In genomic region chr18:8876887-8877286, GRCh38 we compare ENCODE assay signal across 22 cellular contexts.
A peak's percentile ranks its signal among the peaks of the same experiment; 100 is the strongest.
DNase-seq lines count a peak whose midpoint lies in the region; ATAC-seq, FAIRE-seq and TF ChIP-seq lines count a peak whose summit lies in the region.
"Had no signal": no experiment of that assay in that cellular context is flagged by ENCODE, and none has a peak within 500 bp of the region (broad histone marks: within the 10 kb centered on the region; RNA-seq: fewer than 3 reads in every experiment).

No MANE protein-coding gene starts in this region.

- no peak overlapping the region for H3K9ac ChIP-seq in H1 (replicated peaks in 1 of 4; ENCODE audit: extremely low read depth in 1 of 4, low read depth in 3 of 4, low read length in 3 of 4)

- H3K27me3 ChIP-seq in H1 (replicated peaks in 1 of 4; ENCODE audit: control insufficient read depth in 3 of 4, extremely low read depth in 1 of 4, insufficient read depth in 3 of 4, low read length in 3 of 4) = no peaks in the 10 kb centered on the region
- H3K27me3 ChIP-seq: BE2C had no signal

- peaks cover 1 to 3% of the 10 kb centered on the region in 2 experiments; a peak in 3 of 4 replicates for H3K9me3 ChIP-seq in H1 (ENCODE audit: insufficient read depth in 2 of 2, low read depth in 1 of 2, low read length in 1 of 2)
- H3K9me3 ChIP-seq: BE2C had no signal

- TF ChIP-seq POLR2A in H1 (IDR thresholded peaks at IDR 0.05; ENCODE audit: control extremely low read depth in 1 of 2, low read depth in 2 of 2, low read length in 2 of 2) = no peak

- no peak overlapping the region for H3K4ac ChIP-seq in H1 (replicated peaks; ENCODE audit: insufficient read length, low read depth, low read length)

- no peaks in the 10 kb centered on the region for H4K20me1 ChIP-seq in H1 (replicated peaks in 1 of 2; ENCODE audit: control insufficient read depth in 1 of 2, insufficient read depth in 2 of 2, low read length in 2 of 2)

- no peak for TF ChIP-seq EP300 in H1 (IDR thresholded peaks at IDR 0.05; ENCODE audit: borderline replicate concordance in 1 of 2, low read depth in 2 of 2, low read length in 2 of 2)

- no peaks in the 10 kb centered on the region for H3K4me1 ChIP-seq in H1 (replicated peaks in 1 of 4; ENCODE audit: control insufficient read depth in 3 of 4, insufficient read depth in 4 of 4, low read length in 3 of 4)
- H3K4me1 ChIP-seq: BE2C had no signal

- H3K27ac ChIP-seq in H1 (ENCODE audit: low read depth, low read length) = no peak overlapping the region

- H2BK12ac ChIP-seq in H1 (ENCODE audit: low read depth, low read length) = no peak overlapping the region

- DNase-seq in NCI-H69 (lab: John Stamatoyannopoulos, UW) = peak; percentile 23
- DNase-seq in SW480 (ENCODE audit: low spot score) = peak; percentile 5
- no peak for DNase-seq in H1 (ENCODE audit: low read depth in 1 of 2, low spot score in 2 of 2)
- peak; percentile 41 for DNase-seq in kidney tubule cell (ENCODE audit: low spot score)
- no peak for DNase-seq in hepatic stellate cell (ENCODE audit: low spot score)
- no peak for DNase-seq in inferior parietal cortex (ENCODE audit: extremely low spot score)
- DNase-seq: ACHN; BE2C; C1 segment of cervical spinal cord; CD4-positive, CD25-positive, alpha-beta regulatory T cell; CD8-positive, alpha-beta memory T cell; COR-L47; DMS 273 treated with DMSO at 0.1 percent for 48 hours; DMS53; DND-41; EL; H9; KBM-7 had no signal

- no peak overlapping the region for H2BK5ac ChIP-seq in H1 (ENCODE audit: low read depth, low read length)

- no peak overlapping the region for H3K4me2 ChIP-seq in H1 (ENCODE audit: insufficient read depth in 1 of 2, low read depth in 2 of 2, low read length in 2 of 2)
- H3K4me2 ChIP-seq: GM23338 had no signal

- no peak overlapping the region for H3K23ac ChIP-seq in H1 (ENCODE audit: insufficient read length)

- H4K5ac ChIP-seq in H1 (ENCODE audit: insufficient read length, low read depth, low read length) = no peak overlapping the region

- H3K56ac ChIP-seq in H1 (replicated peaks; ENCODE audit: insufficient read length, low read depth, low read length) = no peak overlapping the region

- ATAC-seq in GM18511 (IDR thresholded peaks at IDR 0.05; ENCODE audit: unreplicated experiment) = no peak
- ATAC-seq: GM12878, GM23338 had no signal

- TF ChIP-seq CTCF in H1 (IDR thresholded peaks at IDR 0.05; ENCODE audit: control extremely low read depth in 1 of 3, insufficient read depth in 1 of 3, low read depth in 1 of 3, low read length in 3 of 3) = no peak

- no peak overlapping the region for H2BK120ac ChIP-seq in H1 (replicated peaks; ENCODE audit: low read depth, low read length)

- H3K4me3 ChIP-seq in H1 (ENCODE audit: extremely low read depth in 1 of 4, insufficient read depth in 2 of 4, low read depth in 3 of 4, low read length in 4 of 4) = no peak overlapping the region
- H3K4me3 ChIP-seq: GM12878, GM23338 had no signal

- no peaks in the 10 kb centered on the region for H3K79me2 ChIP-seq in H1 (ENCODE audit: control insufficient read depth in 1 of 2, insufficient read depth in 2 of 2, low read length in 2 of 2)

- no peak overlapping the region for H2AFZ ChIP-seq in H1 (ENCODE audit: low read length)
- H2AFZ ChIP-seq: GM23338 had no signal

- no peak overlapping the region for H3K18ac ChIP-seq in H1 (ENCODE audit: extremely low read depth, low read length)

- H2BK15ac ChIP-seq in H1 (ENCODE audit: low read length) = no peak overlapping the region

- no peaks in the 10 kb centered on the region for H3K79me1 ChIP-seq in H1 (ENCODE audit: low read depth, low read length)

- H3K14ac ChIP-seq in H1 (ENCODE audit: insufficient read length) = no peak overlapping the region

- no peak overlapping the region for H4K8ac ChIP-seq in H1 (ENCODE audit: extremely low read depth, insufficient read depth, low read length)

- 89% methylated on average over 5 of the region's 5 CpGs; no CpG with 5 or more reads in 1 of the 2 experiments for WGBS in H1 (ENCODE audit: extremely low coverage in 1 of 2, insufficient coverage in 1 of 2, insufficient read length in 1 of 2, insufficient replicate concordance in 2 of 2, low coverage in 1 of 2, low lambda C conversion rate in 2 of 2, missing lambda C conversion rate in 1 of 2), 2 experiments

- H2BK20ac ChIP-seq in H1 (ENCODE audit: low read length) = no peak overlapping the region

- TF ChIP-seq RAD21 in H1 (IDR thresholded peaks at IDR 0.05 in 1 of 2, conservative IDR thresholded peaks at IDR 0.05 in 1 of 2; ENCODE audit: low read depth in 2 of 2, low read length in 2 of 2) = no peak

- H3K23me2 ChIP-seq in H1 (ENCODE audit: low read depth, low read length) = no peaks in the 10 kb centered on the region; the same call in 1 of the 2 replicates

- no peak overlapping the region for H4K91ac ChIP-seq in H1 (replicated peaks; ENCODE audit: insufficient read length, low read length)

- POLR2A ChIA-PET in H1 (lab: Charles Lee; ENCODE audit: partially characterized antibody) = no interaction called here

- FAIRE-seq in H1 (lab: Jason Lieb, UNC) = no peak
- FAIRE-seq: A204.1, GM12878 had no signal

- no peaks in the 10 kb centered on the region; a peak in 1 of 8 replicates for H3K36me3 ChIP-seq in H1 (ENCODE audit: control insufficient read depth in 2 of 4, insufficient read depth in 4 of 4, low read length in 3 of 4)
- H3K36me3 ChIP-seq: BE2C had no signal

- no peak overlapping the region for H2AK5ac ChIP-seq in H1 (ENCODE audit: low read depth, low read length)

- CTCF ChIA-PET in H1 (lab: Charles Lee; ENCODE audit: partially characterized antibody) = interaction anchor here (2.6 kb wide), 1 partner anchor 11 kb away, joined by 6 read pairs; no protein-coding TSS in a partner anchor

TF ChIP-seq in H1, 55 proteins besides CTCF, POLR2A, EP300 and RAD21:
- TF ChIP-seq E2F6 (IDR thresholded peaks at IDR 0.05) (peak; percentile 26; the same call in 1 of the 2 replicates), KDM1A (IDR thresholded peaks at IDR 0.05; ENCODE audit: borderline replicate concordance, low read length) (no peak)
TF ChIP-seq in H1: peak in this region for 1.

Comparison
In these comparisons a context has a peak if more than half of its experiments do, and no peak if none do; other contexts are left out.
1. DNase-seq: peak in NCI-H69 (single experiment), SW480 (single experiment) and kidney tubule cell (single experiment); none in H1 (0 of 2), hepatic stellate cell (single experiment) and inferior parietal cortex (single experiment).